ENCODE assay signal across 1 cellular context in genomic region chr3:112874725-112875124, GRCh38.
TF ChIP-seq lines count a peak whose summit lies in the region.

No MANE protein-coding gene starts in this region.

TF ChIP-seq in HepG2, 621 proteins besides CTCF, POLR2A, EP300 and RAD21 (continued from another document):
- TF ChIP-seq ZNF280B (CRISPR knock-in tag; IDR thresholded peaks at IDR 0.05; ENCODE audit: borderline replicate concordance), result no peak
- no peak for TF ChIP-seq ZNF792 (CRISPR knock-in tag; IDR thresholded peaks at IDR 0.05)
